Comparison of ENCODE assay signal across 1 cellular context in genomic region chr9:122857810-122858209, GRCh38.
TF ChIP-seq lines count a peak whose summit lies in the region.

No MANE protein-coding gene starts in this region.

TF ChIP-seq in HepG2, 621 proteins besides CTCF, POLR2A, EP300 and RAD21 (continued from another document):
- TF ChIP-seq, protein P1, sequence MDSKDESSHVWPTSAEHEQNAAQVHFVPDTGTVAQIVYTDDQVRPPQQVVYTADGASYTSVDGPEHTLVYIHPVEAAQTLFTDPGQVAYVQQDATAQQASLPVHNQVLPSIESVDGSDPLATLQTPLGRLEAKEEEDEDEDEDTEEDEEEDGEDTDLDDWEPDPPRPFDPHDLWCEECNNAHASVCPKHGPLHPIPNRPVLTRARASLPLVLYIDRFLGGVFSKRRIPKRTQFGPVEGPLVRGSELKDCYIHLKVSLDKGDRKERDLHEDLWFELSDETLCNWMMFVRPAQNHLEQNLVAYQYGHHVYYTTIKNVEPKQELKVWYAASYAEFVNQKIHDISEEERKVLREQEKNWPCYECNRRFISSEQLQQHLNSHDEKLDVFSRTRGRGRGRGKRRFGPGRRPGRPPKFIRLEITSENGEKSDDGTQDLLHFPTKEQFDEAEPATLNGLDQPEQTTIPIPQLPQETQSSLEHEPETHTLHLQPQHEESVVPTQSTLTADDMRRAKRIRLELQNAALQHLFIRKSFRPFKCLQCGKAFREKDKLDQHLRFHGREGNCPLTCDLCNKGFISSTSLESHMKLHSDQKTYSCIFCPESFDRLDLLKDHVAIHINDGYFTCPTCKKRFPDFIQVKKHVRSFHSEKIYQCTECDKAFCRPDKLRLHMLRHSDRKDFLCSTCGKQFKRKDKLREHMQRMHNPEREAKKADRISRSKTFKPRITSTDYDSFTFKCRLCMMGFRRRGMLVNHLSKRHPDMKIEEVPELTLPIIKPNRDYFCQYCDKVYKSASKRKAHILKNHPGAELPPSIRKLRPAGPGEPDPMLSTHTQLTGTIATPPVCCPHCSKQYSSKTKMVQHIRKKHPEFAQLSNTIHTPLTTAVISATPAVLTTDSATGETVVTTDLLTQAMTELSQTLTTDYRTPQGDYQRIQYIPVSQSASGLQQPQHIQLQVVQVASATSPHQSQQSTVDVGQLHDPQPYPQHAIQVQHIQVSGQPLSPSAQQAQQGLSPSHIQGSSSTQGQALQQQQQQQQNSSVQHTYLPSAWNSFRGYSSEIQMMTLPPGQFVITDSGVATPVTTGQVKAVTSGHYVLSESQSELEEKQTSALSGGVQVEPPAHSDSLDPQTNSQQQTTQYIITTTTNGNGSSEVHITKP (CRISPR knock-in tag; IDR thresholded peaks at IDR 0.05; ENCODE audit: low read depth), result no peak
TF ChIP-seq in HepG2: peak in this region for 0.
